8 cellular contexts compared by ENCODE assay signal in genomic region chr13:74133657-74134201, GRCh38.
DNase-seq lines count a peak whose midpoint lies in the region; ATAC-seq and TF ChIP-seq lines count a peak whose summit lies in the region.

No MANE protein-coding gene starts in this region.

- H3K9me3 ChIP-seq in DND-41 (ENCODE audit: insufficient read depth, low read length, severe bottlenecking), result no peaks in the 10 kb centered on the region

- H3K27me3 ChIP-seq in DND-41 (ENCODE audit: insufficient read depth, low read length, poor library complexity), result no peaks in the 10 kb centered on the region

- H3K79me2 ChIP-seq in DND-41 (ENCODE audit: insufficient read depth, low read length), result peaks cover 52% of the 10 kb centered on the region

- peak overlapping the region; percentile 81 for H3K4me2 ChIP-seq in DND-41 (ENCODE audit: insufficient read depth, low read length)

- H2AFZ ChIP-seq in DND-41 (ENCODE audit: low read depth, low read length), result peak overlapping the region; percentile 63

- peak; percentile 71 for ATAC-seq in DND-41 (ENCODE audit: insufficient read depth, low read depth)
- peak; percentile 46 for ATAC-seq in GM21723 (IDR thresholded peaks at IDR 0.05; ENCODE audit: unreplicated experiment)

- H3K9ac ChIP-seq in DND-41 (ENCODE audit: low read depth, low read length), result peak overlapping the region; percentile 74

- peak overlapping the region; percentile 85 to 87; a peak in 3 of 4 replicates for H3K4me3 ChIP-seq in DND-41 (ENCODE audit: low read depth in 1 of 2, low read length in 2 of 2)

- TF ChIP-seq CTCF in DND-41 (IDR thresholded peaks at IDR 0.05; ENCODE audit: borderline replicate concordance, extremely low read depth, low read length, poor library complexity, severe bottlenecking), result no peak

- H3K4me1 ChIP-seq in DND-41 (ENCODE audit: insufficient read depth, low read length), result peaks cover 49% of the 10 kb centered on the region

- in situ Hi-C loops in KBM-7 (cut with MboI; ENCODE audit: low pct_unique_long_range_greater_than_20kb, low sequenced_read_pairs), result no loop called here

- no peaks in the 10 kb centered on the region; the same call in 1 of the 2 replicates for H3K36me3 ChIP-seq in DND-41 (ENCODE audit: insufficient read depth, low read length)

- peak; percentile 95 for DNase-seq in DND-41
- DNase-seq in KBM-7, result peak; percentile 76
- peak; percentile 91 for DNase-seq in activated gamma-delta T cell treated with Interleukin-2 at 50 U/mL for 16 hours
- peak; percentile 90 for DNase-seq in germinal center (ENCODE audit: low spot score)
- DNase-seq in non-pigmented ciliary epithelial cell (ENCODE audit: low read depth), result peak; percentile 83
- DNase-seq in stromal cell of bone marrow (ENCODE audit: low read depth), result peak; percentile 89

- H4K20me1 ChIP-seq in DND-41 (ENCODE audit: insufficient read depth, low read length), result peaks cover 29% of the 10 kb centered on the region

- peak; percentile 94 for TF ChIP-seq POLR2A in Raji (IDR thresholded peaks at IDR 0.05; ENCODE audit: insufficient read depth, low read depth, low read length)

- H3K27ac ChIP-seq in DND-41 (ENCODE audit: low read length), result peak overlapping the region; percentile 90

Comparison
In these comparisons a context has a peak if more than half of its experiments do, and no peak if none do; other contexts are left out.
1. Peak in every context shown above with its lines: DNase-seq, ATAC-seq, H3K4me3 ChIP-seq and H3K27ac ChIP-seq.